ENCODE assay signal across 28 cellular contexts in the genomic region with DNA sequence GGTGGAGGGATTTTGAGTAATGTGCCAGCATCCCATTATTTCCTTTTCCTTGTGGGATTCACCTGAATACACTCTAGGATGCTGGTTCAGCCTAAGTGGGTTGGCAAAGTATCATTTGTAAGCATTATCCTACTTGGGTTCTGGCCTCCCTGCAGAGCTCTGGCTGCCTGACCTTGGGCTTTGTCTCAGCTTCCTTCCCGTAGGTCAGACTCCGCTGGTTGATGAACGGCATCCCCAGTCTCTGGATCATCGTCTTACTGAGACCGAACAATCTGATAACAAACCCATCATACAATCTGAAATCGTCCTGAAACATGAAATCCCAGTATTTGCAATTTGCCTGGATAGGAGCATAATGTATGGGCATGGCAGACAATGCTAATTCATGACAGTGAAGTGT. TPM values are rescaled to one million over a fixed set of nuclear protein-coding genes. Genes with fewer than 3 reads are reported as not detected.
"Had no signal": no experiment of that assay in that cellular context is flagged by ENCODE, and none has a peak within 500 bp of the region (broad histone marks: within the 10 kb centered on the region; RNA-seq: fewer than 3 reads in every experiment).

No MANE protein-coding gene starts in this region.

- H3K27ac Mint-ChIP-seq: immature natural killer cell; naive thymus-derived CD8-positive, alpha-beta T cell; nephron progenitor cell; progenitor cell of endocrine pancreas; stimulated activated memory B cell treated with anti-CD40 and anti-IgM and Interleukin-4, amounts not matched to agents 10 μg/mL and 1 μg/mL and 100 μg/mL, for 72 hours; type B pancreatic cell had no signal

- H3K4me3 Mint-ChIP-seq: immature natural killer cell; naive thymus-derived CD8-positive, alpha-beta T cell; nephron progenitor cell; stimulated activated memory B cell treated with anti-CD40 and anti-IgM and Interleukin-4, amounts not matched to agents 10 μg/mL and 1 μg/mL and 100 μg/mL, for 72 hours; type B pancreatic cell had no signal

- H3K36me3 ChIP-seq: left lung, lower lobe of right lung, ovary, right atrium auricular region, right lobe of liver, stomach, tibial nerve, vagina had no signal

- H3K27me3 Mint-ChIP-seq: naive thymus-derived CD8-positive, alpha-beta T cell; stimulated activated memory B cell treated with anti-CD40 and anti-IgM and Interleukin-4, amounts not matched to agents 10 μg/mL and 1 μg/mL and 100 μg/mL, for 72 hours; type B pancreatic cell had no signal

- H3K4me1 ChIP-seq: left lung, right atrium auricular region, vagina had no signal

- H3K9me3 Mint-ChIP-seq: naive thymus-derived CD8-positive, alpha-beta T cell; stimulated activated memory B cell treated with anti-CD40 and anti-IgM and Interleukin-4, amounts not matched to agents 10 μg/mL and 1 μg/mL and 100 μg/mL, for 72 hours; type B pancreatic cell had no signal

- H3K9me3 ChIP-seq: left lung, lower lobe of right lung, ovary, right atrium auricular region, right lobe of liver, stomach, tibial nerve, vagina had no signal

- DNase-seq: immature natural killer cell; kidney; left colon; left lung; lower lobe of right lung; mammary epithelial cell; mesenchymal stem cell; naive thymus-derived CD8-positive, alpha-beta T cell; nephron progenitor cell; ovary; right lobe of liver; stimulated activated CD4-positive, alpha-beta T cell treated with anti-CD3 and anti-CD28 coated beads, Interleukin-1b, Interleukin-23, amount 100 ng/mL, for 48 hours; stimulated activated CD4-positive, alpha-beta T cell treated with anti-CD3 and anti-CD28 coated beads, Interleukin-2, amount 100 ng/mL, for 48 hours; stimulated activated CD4-positive, alpha-beta T cell treated with anti-CD3 and anti-CD28 coated beads, Interleukin-4, amount 100 ng/mL, for 4 hours; stimulated activated CD8-positive, alpha-beta memory T cell treated with anti-CD3 and anti-CD28 coated beads, Interleukin-4, amount 100 ng/mL, for 48 hours; stimulated activated naive CD4-positive, alpha-beta T cell treated with Interleukin-2 at 50 U/mL for 16 hours; stomach had no signal

- H3K27me3 ChIP-seq: ovary, right atrium auricular region, right lobe of liver, vagina had no signal

- H3K4me3 ChIP-seq: left lung, lower lobe of right lung, ovary, right atrium auricular region, right lobe of liver, smooth muscle cell, stomach, tibial nerve, vagina had no signal

- ATAC-seq: left colon; left lung; lower lobe of right lung; naive thymus-derived CD8-positive, alpha-beta T cell; right lobe of liver; stimulated activated memory B cell treated with anti-CD40 and anti-IgM and Interleukin-4, amounts not matched to agents 10 μg/mL and 1 μg/mL and 100 μg/mL, for 72 hours had no signal

- H3K27ac ChIP-seq: left lung, lower lobe of right lung, ovary, right atrium auricular region, right lobe of liver, stomach, vagina had no signal

- H3K36me3 Mint-ChIP-seq: immature natural killer cell; stimulated activated memory B cell treated with anti-CD40 and anti-IgM and Interleukin-4, amounts not matched to agents 10 μg/mL and 1 μg/mL and 100 μg/mL, for 72 hours had no signal

RNA-seq across cellular contexts. Expression of a gene that starts 53.5 kb away (rescaled TPM):
- total RNA-seq: kidney; left colon; left lung; lower lobe of right lung; mammary epithelial cell; mucosa of gallbladder; naive thymus-derived CD8-positive, alpha-beta T cell; progenitor cell of endocrine pancreas; pulmonary artery endothelial cell; right atrium auricular region; right lobe of liver; smooth muscle cell; stomach; temporal lobe; tibial nerve; ureter; vagina had no signal
- polyA plus RNA-seq: immature natural killer cell, mammary epithelial cell, smooth muscle cell had no signal
